In genomic region chr1:65825736-65826135, GRCh38 we compare ENCODE assay signal across 22 cellular contexts. TPM values are rescaled to one million over a fixed set of nuclear protein-coding genes. Genes with fewer than 3 reads are reported as not detected.
DNase-seq lines count a peak whose midpoint lies in the region; ATAC-seq and TF ChIP-seq lines count a peak whose summit lies in the region.
"Had no signal": no experiment of that assay in that cellular context is flagged by ENCODE, and none has a peak within 500 bp of the region (broad histone marks: within the 10 kb centered on the region; RNA-seq: fewer than 3 reads in every experiment).

No MANE protein-coding gene starts in this region.

- H3K27me3 Mint-ChIP-seq in activated CD8-positive, alpha-beta memory T cell treated with anti-CD3 and anti-CD28 coated beads, Interleukin-2, amount 10 ng/mL, durations not matched to agents 7 days and 5 days: peaks cover 62% of the 10 kb centered on the region

- H3K4me3 Mint-ChIP-seq in activated CD8-positive, alpha-beta memory T cell treated with anti-CD3 and anti-CD28 coated beads, Interleukin-2, amount 10 ng/mL, durations not matched to agents 7 days and 5 days: no peak overlapping the region
- H3K4me3 Mint-ChIP-seq: activated CD8-positive, alpha-beta T cell treated with anti-CD3 and anti-CD28 coated beads for 36 hours; stimulated activated effector memory CD8-positive, alpha-beta T cell treated with anti-CD3 and anti-CD28 coated beads, Interleukin-12 subunit alpha, Interleukin-12 subunit beta, amount 100 ng/mL, for 72 hours had no signal

- intact Hi-C loops in IMR-90 (cut with micrococcal nuclease): loop anchor here (10.0 kb wide), 1 partner anchor 619 kb away; no protein-coding TSS in a partner anchor

- H3K9ac ChIP-seq in IMR-90 (ENCODE audit: low read depth, low read length) (no peak overlapping the region), smooth muscle cell (ENCODE audit: low read depth) (no peak overlapping the region)

- no peak overlapping the region for H2AFZ ChIP-seq in IMR-90 (replicated peaks; ENCODE audit: low read length, poor library complexity)
- H2AFZ ChIP-seq in smooth muscle cell (ENCODE audit: low read depth): no peak overlapping the region

- H2AK9ac ChIP-seq in IMR-90 (replicated peaks; ENCODE audit: low read depth, low read length, poor library complexity): no peak overlapping the region

- no peak overlapping the region for H3K27ac Mint-ChIP-seq in activated CD8-positive, alpha-beta memory T cell treated with anti-CD3 and anti-CD28 coated beads, Interleukin-2, amount 10 ng/mL, durations not matched to agents 7 days and 5 days
- H3K27ac Mint-ChIP-seq: activated CD8-positive, alpha-beta T cell treated with anti-CD3 and anti-CD28 coated beads for 36 hours; activated naive CD4-positive, alpha-beta T cell treated with anti-CD3 and anti-CD28 coated beads, Interleukin-2, amount 50 U/mL, for 72 hours; stimulated activated effector memory CD8-positive, alpha-beta T cell treated with anti-CD3 and anti-CD28 coated beads, Interleukin-12 subunit alpha, Interleukin-12 subunit beta, amount 100 ng/mL, for 72 hours had no signal

- BruUV-seq in IMR-90 (replicated peaks; lab: Mats Ljungman, UMichigan): no TSS peak

- TF ChIP-seq RAD21 in IMR-90 (IDR thresholded peaks at IDR 0.05; ENCODE audit: low read length): no peak

- H2BK120ac ChIP-seq in IMR-90 (ENCODE audit: low read depth, low read length): peak overlapping the region; percentile 54; the same call in 1 of the 2 replicates

- CTCF ChIA-PET in IMR-90 (lab: Yijun Ruan, JAX): no interaction called here
- CTCF ChIA-PET in activated CD8-positive, alpha-beta memory T cell treated with anti-CD3 and anti-CD28 coated beads, Interleukin-2, amount 10 ng/mL, durations not matched to agents 7 days and 5 days (lab: Charles Lee): no interaction called here

- H4K5ac ChIP-seq in IMR-90 (ENCODE audit: low read depth, low read length): no peak overlapping the region

- no peak overlapping the region for H2AK5ac ChIP-seq in IMR-90 (ENCODE audit: low read depth, low read length)

- no peaks in the 10 kb centered on the region for H3F3A ChIP-seq in smooth muscle cell (ENCODE audit: low read depth)

- H3K36me3 Mint-ChIP-seq in activated CD8-positive, alpha-beta memory T cell treated with anti-CD3 and anti-CD28 coated beads, Interleukin-2, amount 10 ng/mL, durations not matched to agents 7 days and 5 days: peaks cover 11% of the 10 kb centered on the region
- H3K36me3 Mint-ChIP-seq: activated naive CD4-positive, alpha-beta T cell treated with anti-CD3 and anti-CD28 coated beads, Interleukin-2, amount 50 U/mL, for 72 hours; stimulated activated effector memory CD8-positive, alpha-beta T cell treated with anti-CD3 and anti-CD28 coated beads, Interleukin-12 subunit alpha, Interleukin-12 subunit beta, amount 100 ng/mL, for 72 hours had no signal

- peaks cover 14% of the 10 kb centered on the region for H3K4me1 Mint-ChIP-seq in activated CD8-positive, alpha-beta memory T cell treated with anti-CD3 and anti-CD28 coated beads, Interleukin-2, amount 10 ng/mL, durations not matched to agents 7 days and 5 days

- H3K27ac ChIP-seq in IMR-90 (ENCODE audit: insufficient read depth, low read length) (no peak overlapping the region), smooth muscle cell (ENCODE audit: low read depth) (no peak overlapping the region)
- H3K27ac ChIP-seq: breast epithelium, heart left ventricle, thyroid gland had no signal

- no CpG with 5 or more reads among the region's 1 CpG for WGBS in IMR-90 (ENCODE audit: extremely low coverage in 2 of 2, insufficient read length in 1 of 2), 2 experiments
- 66% methylated on average over 1 of the region's 1 CpG for WGBS in smooth muscle cell (ENCODE audit: low lambda C conversion rate)

- no peak overlapping the region for H3K23ac ChIP-seq in IMR-90 (ENCODE audit: low read depth, low read length)

- H3K4me2 ChIP-seq in IMR-90 (ENCODE audit: low read depth, low read length): no peak overlapping the region
- no peak overlapping the region for H3K4me2 ChIP-seq in smooth muscle cell

- H3K4me3 ChIP-seq in IMR-90 (ENCODE audit: insufficient read depth, low read depth, low read length): no peak overlapping the region
- no peak overlapping the region for H3K4me3 ChIP-seq in cardiac fibroblast (replicated peaks in 1 of 2; ENCODE audit: low read depth in 2 of 2, low read length in 2 of 2)
- no peak overlapping the region for H3K4me3 ChIP-seq in smooth muscle cell
- H3K4me3 ChIP-seq: breast epithelium, heart left ventricle, mucosa of descending colon, thyroid gland had no signal

- H3K36me3 ChIP-seq in IMR-90 (ENCODE audit: control insufficient read depth, insufficient read depth, low read length) (no peaks in the 10 kb centered on the region), smooth muscle cell (ENCODE audit: low read depth) (no peaks in the 10 kb centered on the region)
- H3K36me3 ChIP-seq: BE2C, breast epithelium, heart left ventricle, thyroid gland had no signal

- H4K8ac ChIP-seq in IMR-90 (ENCODE audit: low read depth in 2 of 2, low read length in 2 of 2): no peak overlapping the region

- H4K91ac ChIP-seq in IMR-90 (ENCODE audit: insufficient read depth, low read depth, low read length): no peak overlapping the region

- peak; percentile 34 for ATAC-seq in IMR-90 (ENCODE audit: low read depth)
- ATAC-seq in left lobe of liver: no peak
- no peak for ATAC-seq in activated CD8-positive, alpha-beta memory T cell treated with anti-CD3 and anti-CD28 coated beads, Interleukin-2, amount 10 ng/mL, durations not matched to agents 7 days and 5 days
- ATAC-seq: activated CD8-positive, alpha-beta T cell treated with anti-CD3 and anti-CD28 coated beads for 36 hours; activated naive CD4-positive, alpha-beta T cell treated with anti-CD3 and anti-CD28 coated beads, Interleukin-2, amount 50 U/mL, for 72 hours; heart left ventricle; left ventricle myocardium superior; mucosa of descending colon; stimulated activated effector memory CD8-positive, alpha-beta T cell treated with anti-CD3 and anti-CD28 coated beads, Interleukin-12 subunit alpha, Interleukin-12 subunit beta, amount 100 ng/mL, for 72 hours had no signal

- H3K18ac ChIP-seq in IMR-90 (ENCODE audit: low read depth, low read length): peak overlapping the region; percentile 34; the same call in 1 of the 2 replicates

- peaks cover 2% of the 10 kb centered on the region; the same call in 1 of the 2 replicates for H3K9me1 ChIP-seq in IMR-90 (ENCODE audit: insufficient read depth, low read length)

- no peaks in the 10 kb centered on the region for H3K27me3 ChIP-seq in IMR-90 (ENCODE audit: control insufficient read depth, insufficient read depth, low read length)
- no peaks in the 10 kb centered on the region for H3K27me3 ChIP-seq in smooth muscle cell (ENCODE audit: low read depth)
- H3K27me3 ChIP-seq: BE2C, breast epithelium, heart left ventricle, thyroid gland had no signal

- TF ChIP-seq CTCF in IMR-90 (conservative IDR thresholded peaks at IDR 0.05; ENCODE audit: low read depth, low read length) (no peak), cardiac fibroblast (IDR thresholded peaks at IDR 0.05; ENCODE audit: low read depth, low read length) (no peak), smooth muscle cell (IDR thresholded peaks at IDR 0.05; ENCODE audit: borderline replicate concordance, insufficient read depth, poor library complexity, severe bottlenecking) (no peak)

- peak overlapping the region; percentile 74 for H2BK5ac ChIP-seq in IMR-90 (ENCODE audit: low read depth, low read length, poor library complexity, severe bottlenecking)

- no peak overlapping the region for H2BK20ac ChIP-seq in IMR-90 (ENCODE audit: low read depth, low read length)

- no peaks in the 10 kb centered on the region; a peak in 1 of 4 replicates for H3K79me1 ChIP-seq in IMR-90 (ENCODE audit: low read depth in 1 of 2, low read length in 2 of 2)

- no peak overlapping the region for H3K14ac ChIP-seq in IMR-90 (replicated peaks; ENCODE audit: low read depth, low read length)

- H4K20me1 ChIP-seq in IMR-90 (ENCODE audit: insufficient read depth, low read length) (no peaks in the 10 kb centered on the region), smooth muscle cell (ENCODE audit: low read depth) (no peaks in the 10 kb centered on the region)

- H3K9me3 ChIP-seq in IMR-90 (ENCODE audit: control insufficient read depth, insufficient read depth, low read length) (no peaks in the 10 kb centered on the region), smooth muscle cell (replicated peaks; ENCODE audit: low read depth) (no peaks in the 10 kb centered on the region)
- H3K9me3 ChIP-seq: BE2C, breast epithelium, mucosa of descending colon, thyroid gland had no signal

- peaks cover 3% of the 10 kb centered on the region for H3K9me3 Mint-ChIP-seq in activated CD8-positive, alpha-beta memory T cell treated with anti-CD3 and anti-CD28 coated beads, Interleukin-2, amount 10 ng/mL, durations not matched to agents 7 days and 5 days (ENCODE audit: low read depth)
- H3K9me3 Mint-ChIP-seq: stimulated activated effector memory CD8-positive, alpha-beta T cell treated with anti-CD3 and anti-CD28 coated beads, Interleukin-12 subunit alpha, Interleukin-12 subunit beta, amount 100 ng/mL, for 72 hours had no signal

- no peaks in the 10 kb centered on the region for H3K79me2 ChIP-seq in smooth muscle cell (ENCODE audit: low read depth)

- DNase-seq in EH (ENCODE audit: low read depth) (peak; percentile 84), IMR-90 (peak; percentile 89), cardiac fibroblast (ENCODE audit: low read depth in 2 of 2) (peak; percentile 22 to 79), non-pigmented ciliary epithelial cell (ENCODE audit: low read depth) (peak; percentile 23), smooth muscle cell (lab: John Stamatoyannopoulos, UW; ENCODE audit: unreplicated experiment) (no peak), left lobe of liver (ENCODE audit: low spot score) (no peak)
- DNase-seq in activated CD8-positive, alpha-beta memory T cell treated with anti-CD3 and anti-CD28 coated beads, Interleukin-2, amount 10 ng/mL, durations not matched to agents 7 days and 5 days: no peak
- DNase-seq in stimulated activated CD4-positive, alpha-beta T cell treated with anti-CD3 and anti-CD28 coated beads, Interleukin-4, amount 100 ng/mL, for 4 hours: no peak
- DNase-seq: activated CD8-positive, alpha-beta T cell treated with anti-CD3 and anti-CD28 coated beads for 36 hours; activated T-cell treated with anti-CD3 and anti-CD28 coated beads, Interleukin-2, amount 50 U/mL, for 48 hours; BE2C; dermis blood vessel endothelial cell; heart left ventricle; Kasumi-1; left ventricle myocardium superior; mucosa of descending colon; NCI-H524; SHP77; thyroid gland had no signal

- no peak overlapping the region for H3K56ac ChIP-seq in IMR-90 (ENCODE audit: extremely low read depth, insufficient read depth, low read length)

- POLR2A ChIA-PET in IMR-90 (lab: Charles Lee; ENCODE audit: unreplicated experiment): no interaction called here

- dilution Hi-C loops in IMR-90 (cut with HindIII; ENCODE audit: low sequenced_read_pairs, unreplicated experiment): no loop called here

- no peak overlapping the region; the same call in 1 of the 2 replicates for H3K4ac ChIP-seq in IMR-90 (ENCODE audit: low read depth, low read length)

- TF ChIP-seq POLR2A in IMR-90 (IDR thresholded peaks at IDR 0.05; ENCODE audit: low read depth, low read length): no peak

- H2BK15ac ChIP-seq in IMR-90 (ENCODE audit: low read depth, low read length): no peak overlapping the region

- peaks cover 7% of the 10 kb centered on the region for H3K4me1 ChIP-seq in IMR-90 (ENCODE audit: control insufficient read depth, insufficient read depth, low read length)
- no peaks in the 10 kb centered on the region for H3K4me1 ChIP-seq in smooth muscle cell (ENCODE audit: low read depth)
- H3K4me1 ChIP-seq: BE2C, breast epithelium, thyroid gland had no signal

- in situ Hi-C loops in IMR-90 (cut with MboI; ENCODE audit: low sequenced_read_pairs): no loop called here

RNA-seq across cellular contexts. Expression of gene PDE4B, which starts 33.0 kb away (rescaled TPM):
- total RNA-seq in IMR-90 (2012; rRNA removed) (15.6 and 21.3 TPM in 2 replicates), smooth muscle cell (21.7 and 24.8 TPM in 2 replicates), left lobe of liver (2.4 TPM)
- polyA plus RNA-seq in IMR-90 (2012; rRNA removed) (5.2 and 5.8 TPM in 2 replicates), smooth muscle cell (14.0 and 18.5 TPM in 2 replicates)
- polyA plus RNA-seq in IMR-90 (2012; cell fraction: cytosol; rRNA removed): 1.9 and 2.1 TPM in 2 replicates
- polyA plus RNA-seq in IMR-90 (2012; cell fraction: nucleus; rRNA removed; ENCODE audit: low replicate concordance): 5.4 and 25.3 TPM in 2 replicates
- 10 to 100 TPM; 42.2 to 71.2 TPM for total RNA-seq in activated CD8-positive, alpha-beta memory T cell treated with anti-CD3 and anti-CD28 coated beads, Interleukin-2, amount 10 ng/mL, durations not matched to agents 7 days and 5 days

Comparison
In these comparisons a context has a peak if more than half of its experiments do, and no peak if none do; other contexts are left out.
1. DNase-seq: peak in EH (single experiment), IMR-90 (single experiment), cardiac fibroblast (2 of 2) and non-pigmented ciliary epithelial cell (single experiment); none in smooth muscle cell (single experiment), left lobe of liver (single experiment), activated CD8-positive, alpha-beta memory T cell treated with anti-CD3 and anti-CD28 coated beads, Interleukin-2, amount 10 ng/mL, durations not matched to agents 7 days and 5 days (single experiment) and stimulated activated CD4-positive, alpha-beta T cell treated with anti-CD3 and anti-CD28 coated beads, Interleukin-4, amount 100 ng/mL, for 4 hours (0 of 2).